8 cellular contexts compared by ENCODE assay signal in the genomic region with DNA sequence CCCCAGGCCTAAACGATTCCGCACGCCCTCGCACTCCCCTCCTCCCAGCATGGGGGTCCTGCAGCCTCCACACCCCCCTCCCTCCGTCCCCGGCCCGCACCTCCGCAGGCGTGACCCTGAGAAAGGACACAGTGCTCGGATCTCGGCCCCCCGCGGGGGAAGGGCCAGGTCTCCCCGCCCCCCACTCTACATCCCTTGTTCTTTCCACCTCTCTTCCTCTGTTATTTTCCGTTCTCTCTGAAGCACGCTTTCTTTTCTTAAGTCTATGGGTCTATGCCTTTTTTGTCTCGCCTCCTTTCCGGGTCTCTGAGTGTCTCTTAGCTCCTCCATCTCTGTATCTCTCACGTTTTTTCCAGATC. TPM values are rescaled to one million over a fixed set of nuclear protein-coding genes. Genes with fewer than 3 reads are reported as not detected.
DNase-seq lines count a peak whose midpoint lies in the region; ATAC-seq and TF ChIP-seq lines count a peak whose summit lies in the region.

No MANE protein-coding gene starts in this region.

- TF ChIP-seq CTCF in Peyer's patch (IDR thresholded peaks at IDR 0.05), result no peak

- H3K27me3 Mint-ChIP-seq in activated CD8-positive, alpha-beta memory T cell treated with anti-CD3 and anti-CD28 coated beads, Interleukin-2, amount 10 ng/mL, durations not matched to agents 7 days and 5 days, result peaks cover 46% of the 10 kb centered on the region
- peaks cover 0 to 36% (median 23%) of the 10 kb centered on the region in 5 donors for H3K27me3 Mint-ChIP-seq in naive thymus-derived CD8-positive, alpha-beta T cell

- H3K4me3 ChIP-seq in Peyer's patch, result peak overlapping the region; percentile 51 to 75 (median 70)
- peak overlapping the region; percentile 62 for H3K4me3 ChIP-seq in effector memory CD4-positive, alpha-beta T cell (ENCODE audit: insufficient read depth, low read depth, low read length, poor library complexity, severe bottlenecking)

- CTCF ChIA-PET in activated CD8-positive, alpha-beta memory T cell treated with anti-CD3 and anti-CD28 coated beads, Interleukin-2, amount 10 ng/mL, durations not matched to agents 7 days and 5 days (lab: Charles Lee), result interaction anchor here (1.3 to 2.1 kb wide), 3 partner anchors 12 to 32 kb away, joined by 5 to 25 read pairs (median 6); no protein-coding TSS in a partner anchor

- H3K9me3 ChIP-seq in Peyer's patch, result no peaks in the 10 kb centered on the region
- no peaks in the 10 kb centered on the region for H3K9me3 ChIP-seq in effector memory CD4-positive, alpha-beta T cell (ENCODE audit: control insufficient read depth, low read length)

- no peaks in the 10 kb centered on the region for H3K36me3 Mint-ChIP-seq in activated CD8-positive, alpha-beta memory T cell treated with anti-CD3 and anti-CD28 coated beads, Interleukin-2, amount 10 ng/mL, durations not matched to agents 7 days and 5 days
- H3K36me3 Mint-ChIP-seq in naive thymus-derived CD8-positive, alpha-beta T cell, result peaks cover 0 to 4% (median 0%) of the 10 kb centered on the region in 3 donors

- H3K4me1 Mint-ChIP-seq in activated CD8-positive, alpha-beta memory T cell treated with anti-CD3 and anti-CD28 coated beads, Interleukin-2, amount 10 ng/mL, durations not matched to agents 7 days and 5 days, result peaks cover 50% of the 10 kb centered on the region
- H3K4me1 Mint-ChIP-seq in naive thymus-derived CD8-positive, alpha-beta T cell, result peaks cover 38 to 57% (median 48%) of the 10 kb centered on the region in 4 donors

- peak overlapping the region; percentile 95 for H3K4me3 Mint-ChIP-seq in activated CD8-positive, alpha-beta memory T cell treated with anti-CD3 and anti-CD28 coated beads, Interleukin-2, amount 10 ng/mL, durations not matched to agents 7 days and 5 days
- H3K4me3 Mint-ChIP-seq in naive thymus-derived CD8-positive, alpha-beta T cell, result peak overlapping the region; percentile 87 to 97 (median 94)

- peaks cover 3 to 56% (median 45%) of the 10 kb centered on the region in 4 donors for H3K4me1 ChIP-seq in Peyer's patch
- H3K4me1 ChIP-seq in effector memory CD4-positive, alpha-beta T cell (ENCODE audit: control insufficient read depth, insufficient read depth, low read length, poor library complexity, severe bottlenecking), result peaks cover 56% of the 10 kb centered on the region

- H3K27ac Mint-ChIP-seq in activated CD8-positive, alpha-beta memory T cell treated with anti-CD3 and anti-CD28 coated beads, Interleukin-2, amount 10 ng/mL, durations not matched to agents 7 days and 5 days, result peak overlapping the region; percentile 80
- peak overlapping the region; percentile 72 to 100 (median 84) for H3K27ac Mint-ChIP-seq in naive thymus-derived CD8-positive, alpha-beta T cell

- H3K36me3 ChIP-seq in Peyer's patch, result no peaks in the 10 kb centered on the region
- no peaks in the 10 kb centered on the region for H3K36me3 ChIP-seq in effector memory CD4-positive, alpha-beta T cell (ENCODE audit: control insufficient read depth, insufficient read depth, low read length)

- TF ChIP-seq POLR2A in Peyer's patch (IDR thresholded peaks at IDR 0.05), result no peak

- no peak for ATAC-seq in activated CD8-positive, alpha-beta memory T cell treated with anti-CD3 and anti-CD28 coated beads, Interleukin-2, amount 10 ng/mL, durations not matched to agents 7 days and 5 days
- ATAC-seq in naive thymus-derived CD8-positive, alpha-beta T cell, result peak; percentile 2 to 5
- ATAC-seq in GM19328 (IDR thresholded peaks at IDR 0.05; ENCODE audit: unreplicated experiment) (no peak), GM19351 (IDR thresholded peaks at IDR 0.05; ENCODE audit: unreplicated experiment) (no peak)

- H3K27ac ChIP-seq in Peyer's patch, result peak overlapping the region in 3 of 4 donors; percentile 0 to 73 (median 33)
- H3K27ac ChIP-seq in effector memory CD4-positive, alpha-beta T cell (ENCODE audit: insufficient read depth, low read length, poor library complexity, severe bottlenecking), result peak overlapping the region; percentile 22

- no peaks in the 10 kb centered on the region for H3K9me3 Mint-ChIP-seq in activated CD8-positive, alpha-beta memory T cell treated with anti-CD3 and anti-CD28 coated beads, Interleukin-2, amount 10 ng/mL, durations not matched to agents 7 days and 5 days (ENCODE audit: low read depth)
- peaks cover 0 to 6% (median 0%) of the 10 kb centered on the region in 9 donors for H3K9me3 Mint-ChIP-seq in naive thymus-derived CD8-positive, alpha-beta T cell

- H3K27me3 ChIP-seq in Peyer's patch, result peaks cover 0 to 29% of the 10 kb centered on the region in 2 donors
- H3K27me3 ChIP-seq in effector memory CD4-positive, alpha-beta T cell (replicated peaks; ENCODE audit: control insufficient read depth, insufficient read depth, low read length, poor library complexity, severe bottlenecking), result no peaks in the 10 kb centered on the region

- POLR2A ChIA-PET in naive thymus-derived CD8-positive, alpha-beta T cell (lab: Charles Lee), result interaction anchor here (1.1 to 3.1 kb wide), 5 partner anchors 12 to 257 kb away, joined by 3 to 15 read pairs (median 6); no protein-coding TSS in a partner anchor

- peak; percentile 57 for DNase-seq in activated CD8-positive, alpha-beta memory T cell treated with anti-CD3 and anti-CD28 coated beads, Interleukin-2, amount 10 ng/mL, durations not matched to agents 7 days and 5 days
- no peak for DNase-seq in activated CD8-positive, alpha-beta memory T cell treated with anti-CD3 and anti-CD28 coated beads, Interleukin-2, amount 50 U/mL, for 48 hours
- DNase-seq in Peyer's patch (no peak), AG20443 (ENCODE audit: low spot score) (no peak)
- no peak for DNase-seq in effector memory CD4-positive, alpha-beta T cell
- peak in 1 of 10 donors; percentile 63 for DNase-seq in naive thymus-derived CD8-positive, alpha-beta T cell

RNA-seq across cellular contexts. Expression of a gene that starts 2.0 kb away (rescaled TPM):
- total RNA-seq in activated CD8-positive, alpha-beta memory T cell treated with anti-CD3 and anti-CD28 coated beads, Interleukin-2, amount 10 ng/mL, durations not matched to agents 7 days and 5 days, result 1 to 10 TPM; 1.2 TPM
- total RNA-seq in Peyer's patch, result not detected
- total RNA-seq in naive thymus-derived CD8-positive, alpha-beta T cell, result under 1 TPM in 1 of 2 experiments, not detected in 1; 0.30 TPM
- polyA plus RNA-seq in naive thymus-derived CD8-positive, alpha-beta T cell, result not detected

RNA-seq across cellular contexts. Expression of a gene that starts 7.6 kb away (rescaled TPM):
- not detected for total RNA-seq in activated CD8-positive, alpha-beta memory T cell treated with anti-CD3 and anti-CD28 coated beads, Interleukin-2, amount 10 ng/mL, durations not matched to agents 7 days and 5 days
- total RNA-seq in Peyer's patch, result not detected
- under 1 TPM; 0.18 to 0.52 TPM for total RNA-seq in naive thymus-derived CD8-positive, alpha-beta T cell
- polyA plus RNA-seq in naive thymus-derived CD8-positive, alpha-beta T cell, result under 1 TPM in 1 of 3 donors, not detected in 2; 0.13 TPM

RNA-seq across cellular contexts. Expression of a gene that starts 26.3 kb away (rescaled TPM):
- 10 to 100 TPM; 47.3 to 56.4 TPM for total RNA-seq in activated CD8-positive, alpha-beta memory T cell treated with anti-CD3 and anti-CD28 coated beads, Interleukin-2, amount 10 ng/mL, durations not matched to agents 7 days and 5 days
- 100 to 1,000 TPM in 3 of 4 donors, 10 to 100 TPM in 1; 67.6 to 143 (median 119) TPM for total RNA-seq in Peyer's patch
- total RNA-seq in naive thymus-derived CD8-positive, alpha-beta T cell, result 100 to 1,000 TPM; 148 to 153 TPM
- polyA plus RNA-seq in naive thymus-derived CD8-positive, alpha-beta T cell, result 10 to 100 TPM in 2 of 3 donors, 1 to 10 TPM in 1; 6.1 to 11.4 (median 10.7) TPM

RNA-seq across cellular contexts. Expression of a gene that starts 36.8 kb away (rescaled TPM):
- total RNA-seq in activated CD8-positive, alpha-beta memory T cell treated with anti-CD3 and anti-CD28 coated beads, Interleukin-2, amount 10 ng/mL, durations not matched to agents 7 days and 5 days, result 10 to 100 TPM; 47.6 to 68.9 TPM
- total RNA-seq in Peyer's patch, result 10 to 100 TPM; 10.7 to 40.2 (median 32.4) TPM
- total RNA-seq in naive thymus-derived CD8-positive, alpha-beta T cell, result 100 to 1,000 TPM; 219 to 238 TPM
- 10 to 100 TPM; 50.4 to 84.2 (median 64.4) TPM for polyA plus RNA-seq in naive thymus-derived CD8-positive, alpha-beta T cell

RNA-seq across cellular contexts. Expression of a gene that starts 38.4 kb away (rescaled TPM):
- under 1 TPM; 0.42 to 0.64 TPM for total RNA-seq in activated CD8-positive, alpha-beta memory T cell treated with anti-CD3 and anti-CD28 coated beads, Interleukin-2, amount 10 ng/mL, durations not matched to agents 7 days and 5 days
- under 1 TPM in 1 of 4 donors, not detected in 3; 0.83 TPM for total RNA-seq in Peyer's patch
- 1 to 10 TPM in 1 of 2 experiments, under 1 TPM in 1; 0.80 to 1.5 TPM for total RNA-seq in naive thymus-derived CD8-positive, alpha-beta T cell
- 1 to 10 TPM in 2 of 3 donors, under 1 TPM in 1; 0.82 to 2.3 (median 1.7) TPM for polyA plus RNA-seq in naive thymus-derived CD8-positive, alpha-beta T cell

Comparison
In these comparisons a context has a peak if more than half of its experiments do, and no peak if none do; other contexts are left out.
1. ATAC-seq: peak in naive thymus-derived CD8-positive, alpha-beta T cell (2 of 2); none in activated CD8-positive, alpha-beta memory T cell treated with anti-CD3 and anti-CD28 coated beads, Interleukin-2, amount 10 ng/mL, durations not matched to agents 7 days and 5 days (single experiment), GM19328 (single experiment) and GM19351 (single experiment).